26 cellular contexts compared by ENCODE assay signal in genomic region chr4:141530627-141531026, GRCh38.
"Had no signal": no experiment of that assay in that cellular context is flagged by ENCODE, and none has a peak within 500 bp of the region (broad histone marks: within the 10 kb centered on the region; RNA-seq: fewer than 3 reads in every experiment).

No MANE protein-coding gene starts in this region.

- H3K36me3 ChIP-seq: esophagus squamous epithelium, gastrocnemius medialis, heart right ventricle, left lung, lower lobe of right lung had no signal

- H3K4me1 ChIP-seq: esophagus squamous epithelium, foreskin keratinocyte, gastrocnemius medialis, heart right ventricle, left lung, lower lobe of right lung had no signal

- ATAC-seq: esophagus mucosa, foreskin keratinocyte, gastrocnemius medialis, heart right ventricle, left cardiac atrium, left lung, left ventricle myocardium superior, lower lobe of right lung, mucosa of descending colon had no signal

- H3K27me3 ChIP-seq: dorsolateral prefrontal cortex, esophagus squamous epithelium, foreskin keratinocyte, gastrocnemius medialis, heart right ventricle, left lung had no signal

- H3K4me3 ChIP-seq: coronary artery, dorsolateral prefrontal cortex, esophagus squamous epithelium, gastrocnemius medialis, heart right ventricle, left lung, lower lobe of right lung, mucosa of descending colon had no signal

- H3K27ac ChIP-seq: coronary artery, dorsolateral prefrontal cortex, epithelial cell of prostate, esophagus squamous epithelium, foreskin keratinocyte, gastrocnemius medialis, heart right ventricle, left lung, lower lobe of right lung had no signal

- H3K9me3 ChIP-seq: esophagus squamous epithelium, gastrocnemius medialis had no signal

- FAIRE-seq: colon, islet of Langerhans, keratinocyte had no signal

- DNase-seq: dermis blood vessel endothelial cell; dorsolateral prefrontal cortex; effector CD4-positive, alpha-beta T cell; effector memory CD4-positive, alpha-beta T cell; erythroblast; esophagus squamous epithelium; foreskin keratinocyte; gastrocnemius medialis; glutamatergic neuron; head of caudate nucleus; heart right ventricle; hippocampal formation; immature natural killer cell; left cardiac atrium; left lung; left ventricle myocardium superior; lower lobe of right lung; mesenchymal stem cell; mucosa of descending colon; naive B cell had no signal
